In genomic region chr5:139745800-139746690, GRCh38 we compare ENCODE assay signal across 1 cellular context.
A peak's percentile ranks its signal among the peaks of the same experiment; 100 is the strongest.
TF ChIP-seq lines count a peak whose summit lies in the region.

No MANE protein-coding gene starts in this region.

TF ChIP-seq in HepG2, 621 proteins besides CTCF, POLR2A, EP300 and RAD21 (continued from another document and continues in another):
- TF ChIP-seq RFX5 (IDR thresholded peaks at IDR 0.05; ENCODE audit: low read depth, low read length) (0 out of 2 replicates have a peak, but pooled peaks have one; percentile 7), ZNF24 (IDR thresholded peaks at IDR 0.05) (no peak), ZNF234 (CRISPR knock-in tag; conservative IDR thresholded peaks at IDR 0.05) (no peak), PITX1 (CRISPR knock-in tag; IDR thresholded peaks at IDR 0.05) (peak; percentile 68; the same call in 1 of the 2 replicates), HMGXB4 (CRISPR knock-in tag; IDR thresholded peaks at IDR 0.05; ENCODE audit: borderline replicate concordance in 1 of 2, low read depth in 1 of 2) (no peak; a peak in 1 of 4 replicates), MTA3 (CRISPR knock-in tag; IDR thresholded peaks at IDR 0.05) (no peak), ZNF746 (CRISPR knock-in tag; IDR thresholded peaks at IDR 0.05) (no peak), CENPT (CRISPR knock-in tag; IDR thresholded peaks at IDR 0.05; ENCODE audit: low read depth) (no peak), ARNT (IDR thresholded peaks at IDR 0.05) (no peak), SAP130 (CRISPR knock-in tag; IDR thresholded peaks at IDR 0.05; ENCODE audit: low read depth) (peak; percentile 65), POLR2AphosphoS5 (IDR thresholded peaks at IDR 0.05; ENCODE audit: low read depth, low read length) (peak; percentile 45), ZNF362 (CRISPR knock-in tag; IDR thresholded peaks at IDR 0.05; ENCODE audit: borderline replicate concordance) (no peak), NR2F6 (IDR thresholded peaks at IDR 0.05) (no peak), NR2F6 (CRISPR knock-in tag; IDR thresholded peaks at IDR 0.05) (no peak), IRF9 (CRISPR knock-in tag; IDR thresholded peaks at IDR 0.05; ENCODE audit: borderline replicate concordance) (no peak), TBX3 (IDR thresholded peaks at IDR 0.05; ENCODE audit: borderline replicate concordance) (no peak; the same call in 1 of the 2 replicates), MAX (IDR thresholded peaks at IDR 0.05) (no peak), ZNF773 (CRISPR knock-in tag; IDR thresholded peaks at IDR 0.05; ENCODE audit: borderline replicate concordance) (0 out of 2 replicates have a peak, but pooled peaks have one; percentile 38), GABPB1 (CRISPR knock-in tag; IDR thresholded peaks at IDR 0.05) (peak; percentile 59; the same call in 1 of the 2 replicates), KLF6 (CRISPR knock-in tag; IDR thresholded peaks at IDR 0.05) (peak; percentile 44; the same call in 1 of the 2 replicates), KAT7 (CRISPR knock-in tag; IDR thresholded peaks at IDR 0.05; ENCODE audit: borderline replicate concordance) (no peak), RFXANK (CRISPR knock-in tag; IDR thresholded peaks at IDR 0.05) (no peak), ZNF205 (CRISPR knock-in tag; IDR thresholded peaks at IDR 0.05) (no peak), E2F5 (CRISPR knock-in tag; conservative IDR thresholded peaks at IDR 0.05) (no peak), TRIM24 (CRISPR knock-in tag; IDR thresholded peaks at IDR 0.05) (no peak), MBNL3 (CRISPR knock-in tag; conservative IDR thresholded peaks at IDR 0.05) (no peak), PRMT3 (CRISPR knock-in tag; IDR thresholded peaks at IDR 0.05; ENCODE audit: borderline replicate concordance, low read depth) (no peak), SOX6 (IDR thresholded peaks at IDR 0.05) (no peak), SOX6 (CRISPR knock-in tag; IDR thresholded peaks at IDR 0.05) (peak; percentile 46; the same call in 1 of the 2 replicates), ZNF292 (CRISPR knock-in tag; IDR thresholded peaks at IDR 0.05; ENCODE audit: borderline replicate concordance, low read depth) (peak; percentile 15; the same call in 1 of the 2 replicates), ZKSCAN1 (IDR thresholded peaks at IDR 0.05; ENCODE audit: low read length) (no peak), ZSCAN5A (CRISPR knock-in tag; IDR thresholded peaks at IDR 0.05; ENCODE audit: borderline replicate concordance) (no peak), MAFK (conservative IDR thresholded peaks at IDR 0.05 in 1 of 2, IDR thresholded peaks at IDR 0.05 in 1 of 2; ENCODE audit: low read length in 2 of 2) (no peak), ATF1 (CRISPR knock-in tag; IDR thresholded peaks at IDR 0.05) (no peak), TFE3 (CRISPR knock-in tag; IDR thresholded peaks at IDR 0.05) (peak; percentile 12; the same call in 1 of the 2 replicates), TP53 (CRISPR knock-in tag; conservative IDR thresholded peaks at IDR 0.05) (no peak), TGIF2 (CRISPR knock-in tag; IDR thresholded peaks at IDR 0.05) (no peak), GTF3A (CRISPR knock-in tag; conservative IDR thresholded peaks at IDR 0.05) (no peak), RAD51 (IDR thresholded peaks at IDR 0.05; ENCODE audit: borderline replicate concordance) (no peak), TARDBP (CRISPR knock-in tag; IDR thresholded peaks at IDR 0.05) (0 out of 2 replicates have a peak, but pooled peaks have one; percentile 41), RFXAP (CRISPR knock-in tag; IDR thresholded peaks at IDR 0.05; ENCODE audit: borderline replicate concordance) (peak; percentile 67; the same call in 1 of the 2 replicates), DZIP1 (CRISPR knock-in tag; IDR thresholded peaks at IDR 0.05) (no peak), NCOR1 (IDR thresholded peaks at IDR 0.05; ENCODE audit: borderline replicate concordance, low read length) (0 out of 2 replicates have a peak, but pooled peaks have one; percentile 6), SMAD1 (CRISPR knock-in tag; IDR thresholded peaks at IDR 0.05; ENCODE audit: borderline replicate concordance, low read depth) (0 out of 2 replicates have a peak, but pooled peaks have one; percentile 34), ZNF33A (CRISPR knock-in tag; IDR thresholded peaks at IDR 0.05; ENCODE audit: borderline replicate concordance) (no peak), BRCA1 (CRISPR knock-in tag; IDR thresholded peaks at IDR 0.05) (0 out of 2 replicates have a peak, but pooled peaks have one; percentile 49), HOXA3 (CRISPR knock-in tag; IDR thresholded peaks at IDR 0.05) (0 out of 2 replicates have a peak, but pooled peaks have one; percentile 44), KAT8 (CRISPR knock-in tag; IDR thresholded peaks at IDR 0.05) (peak; percentile 81), NCOA2 (CRISPR knock-in tag; IDR thresholded peaks at IDR 0.05) (peak; percentile 31; the same call in 1 of the 2 replicates), ZNF350 (CRISPR knock-in tag; IDR thresholded peaks at IDR 0.05; ENCODE audit: borderline replicate concordance, low read depth) (no peak; the same call in 1 of the 2 replicates), CAMTA2 (CRISPR knock-in tag; IDR thresholded peaks at IDR 0.05; ENCODE audit: borderline replicate concordance) (no peak), ZNF563 (CRISPR knock-in tag; IDR thresholded peaks at IDR 0.05) (peak; percentile 61; the same call in 1 of the 2 replicates), ZNF317 (CRISPR knock-in tag; IDR thresholded peaks at IDR 0.05) (peak; percentile 66; the same call in 1 of the 2 replicates), POGK (CRISPR knock-in tag; conservative IDR thresholded peaks at IDR 0.05) (peak; percentile 30; the same call in 1 of the 2 replicates), ZNF614 (CRISPR knock-in tag; IDR thresholded peaks at IDR 0.05; ENCODE audit: borderline replicate concordance) (peak; percentile 58; the same call in 1 of the 2 replicates), NFIC (IDR thresholded peaks at IDR 0.05; ENCODE audit: low read length) (no peak), ZFP91 (CRISPR knock-in tag; IDR thresholded peaks at IDR 0.05; ENCODE audit: borderline replicate concordance) (no peak; the same call in 1 of the 2 replicates), XRCC5 (optimal IDR thresholded peaks at IDR 0.05; ENCODE audit: low read length) (peak; percentile 54), ZNF180 (CRISPR knock-in tag; IDR thresholded peaks at IDR 0.05; ENCODE audit: borderline replicate concordance, low read depth) (no peak)
